In the genomic region with DNA sequence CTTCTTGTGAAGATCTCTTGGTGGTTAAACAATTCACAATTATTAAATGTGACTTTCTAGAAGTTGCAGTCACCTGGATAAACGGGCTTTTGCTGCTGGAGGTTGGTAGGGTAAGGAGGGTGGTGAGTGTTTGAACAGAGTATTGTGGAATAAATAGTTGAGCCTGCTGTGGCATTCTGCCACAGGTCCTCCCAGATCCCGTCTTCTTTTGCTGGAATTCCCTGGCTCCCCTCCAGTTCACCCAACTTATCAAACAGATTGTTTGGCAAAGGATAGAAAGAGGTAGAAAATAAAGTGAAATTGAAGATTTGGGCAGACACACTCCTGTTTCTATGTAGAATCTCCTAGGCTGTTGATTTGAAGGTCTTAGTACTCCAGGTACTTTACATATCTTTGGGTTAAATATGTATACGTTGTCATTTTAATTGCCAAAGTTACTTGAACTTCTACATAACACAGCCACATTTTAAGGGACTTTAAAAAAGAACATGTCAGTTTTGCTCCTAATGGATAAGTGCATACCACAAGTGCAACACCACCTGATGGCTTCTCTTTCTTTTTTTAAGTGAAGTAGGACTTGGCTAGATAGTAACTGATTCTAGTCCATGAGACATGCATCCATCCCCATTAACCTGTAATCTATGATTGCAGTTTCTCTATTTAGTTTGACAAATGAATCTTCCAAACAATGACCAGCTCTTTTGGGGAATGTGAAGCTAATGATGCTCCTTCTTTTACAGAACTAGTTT, we compare ENCODE assay signal across 11 cellular contexts.
DNase-seq lines count a peak whose midpoint lies in the region; ATAC-seq and TF ChIP-seq lines count a peak whose summit lies in the region.
"Had no signal": no experiment of that assay in that cellular context is flagged by ENCODE, and none has a peak within 500 bp of the region (broad histone marks: within the 10 kb centered on the region; RNA-seq: fewer than 3 reads in every experiment).

No MANE protein-coding gene starts in this region.

- H3K9ac ChIP-seq in SK-N-MC (ENCODE audit: insufficient read length) (no peak overlapping the region), smooth muscle cell (ENCODE audit: low read depth) (no peak overlapping the region)

- in situ Hi-C loops in brain microvascular endothelial cell (cut with HindIII; ENCODE audit: low pct_ligation_motif_present, low sequenced_read_pairs): no loop called here

- H3K27ac ChIP-seq in SK-N-MC: no peak overlapping the region
- no peak overlapping the region for H3K27ac ChIP-seq in right cardiac atrium (ENCODE audit: low read length)
- no peak overlapping the region for H3K27ac ChIP-seq in smooth muscle cell (ENCODE audit: low read depth)
- no peak overlapping the region for H3K27ac ChIP-seq in brain microvascular endothelial cell
- no peak overlapping the region for H3K27ac ChIP-seq in psoas muscle
- H3K27ac ChIP-seq: HL-60 had no signal

- DNase-seq in SK-N-MC (ENCODE audit: low read depth, low spot score): no peak
- DNase-seq in right cardiac atrium: peak in 2 of 3 donors; percentile 33 to 74
- no peak for DNase-seq in smooth muscle cell (lab: John Stamatoyannopoulos, UW; ENCODE audit: unreplicated experiment)
- DNase-seq in brain microvascular endothelial cell: no peak
- no peak for DNase-seq in SW 1271 (lab: John Stamatoyannopoulos, UW)
- no peak for DNase-seq in psoas muscle
- no peak for DNase-seq in glomerular visceral epithelial cell (ENCODE audit: extremely low spot score)
- DNase-seq: DND-41 had no signal

- no peaks in the 10 kb centered on the region for H3K27me3 ChIP-seq in right cardiac atrium (ENCODE audit: control insufficient read depth, insufficient read depth)
- H3K27me3 ChIP-seq in smooth muscle cell (ENCODE audit: low read depth): no peaks in the 10 kb centered on the region
- H3K27me3 ChIP-seq in brain microvascular endothelial cell (replicated peaks): no peaks in the 10 kb centered on the region
- no peaks in the 10 kb centered on the region for H3K27me3 ChIP-seq in psoas muscle (ENCODE audit: insufficient read depth in 3 of 3, low read length in 2 of 3)
- H3K27me3 ChIP-seq: gastroesophageal sphincter had no signal

- H3K36me3 ChIP-seq in SK-N-MC (ENCODE audit: insufficient read depth, low read length) (no peaks in the 10 kb centered on the region), smooth muscle cell (ENCODE audit: low read depth) (no peaks in the 10 kb centered on the region), brain microvascular endothelial cell (replicated peaks) (no peaks in the 10 kb centered on the region), psoas muscle (ENCODE audit: insufficient read depth in 1 of 2, low read depth in 1 of 2) (no peaks in the 10 kb centered on the region)
- H3K36me3 ChIP-seq: gastroesophageal sphincter had no signal

- H3F3A ChIP-seq in smooth muscle cell (ENCODE audit: low read depth): no peaks in the 10 kb centered on the region

- H4K20me1 ChIP-seq in smooth muscle cell (ENCODE audit: low read depth): no peaks in the 10 kb centered on the region

- TF ChIP-seq RAD21 in Ishikawa (IDR thresholded peaks at IDR 0.05; ENCODE audit: low read depth): no peak

- H3K4me3 ChIP-seq in SK-N-MC (peak overlapping the region; percentile 67), right cardiac atrium (ENCODE audit: low read length) (no peak overlapping the region), smooth muscle cell (no peak overlapping the region), brain microvascular endothelial cell (ENCODE audit: low read depth, low read length) (no peak overlapping the region), psoas muscle (no peak overlapping the region)
- H3K4me3 ChIP-seq: gastroesophageal sphincter had no signal

- WGBS in right cardiac atrium: 24% methylated on average over 3 of the region's 3 CpGs
- 52% methylated on average over 3 of the region's 3 CpGs for WGBS in smooth muscle cell (ENCODE audit: low lambda C conversion rate)
- WGBS in psoas muscle, 3 donors: 25 to 37% (median 28%) methylated on average over 3 of the region's 3 CpGs

- no peak overlapping the region for H3K4me2 ChIP-seq in smooth muscle cell

- no peaks in the 10 kb centered on the region for H3K79me2 ChIP-seq in smooth muscle cell (ENCODE audit: low read depth)

- ATAC-seq in right cardiac atrium: peak; percentile 57 to 71
- no peak for ATAC-seq in psoas muscle

- intact Hi-C loops in right cardiac atrium (cut with DNase I) (no loop called here), psoas muscle (cut with DNase I) (no loop called here)

- peaks cover 5% of the 10 kb centered on the region for H3K4me1 ChIP-seq in right cardiac atrium (ENCODE audit: control insufficient read depth, insufficient read depth, low read length)
- peaks cover 15% of the 10 kb centered on the region for H3K4me1 ChIP-seq in smooth muscle cell (ENCODE audit: low read depth)
- H3K4me1 ChIP-seq in psoas muscle: peaks cover 10% of the 10 kb centered on the region

- no peak for TF ChIP-seq EP300 in Ishikawa (IDR thresholded peaks at IDR 0.05; ENCODE audit: borderline replicate concordance)

- H2AFZ ChIP-seq in smooth muscle cell (ENCODE audit: low read depth): peak overlapping the region; percentile 26

- H3K9me3 ChIP-seq in SK-N-MC (ENCODE audit: low read depth, low read length) (no peaks in the 10 kb centered on the region), right cardiac atrium (ENCODE audit: control insufficient read depth, low read length) (no peaks in the 10 kb centered on the region), smooth muscle cell (replicated peaks; ENCODE audit: low read depth) (no peaks in the 10 kb centered on the region), psoas muscle (no peaks in the 10 kb centered on the region)
- H3K9me3 ChIP-seq: gastroesophageal sphincter had no signal

- TF ChIP-seq CTCF in smooth muscle cell (IDR thresholded peaks at IDR 0.05; ENCODE audit: borderline replicate concordance, insufficient read depth, poor library complexity, severe bottlenecking) (no peak), brain microvascular endothelial cell (IDR thresholded peaks at IDR 0.05; ENCODE audit: low read depth, low read length, missing control alignments) (no peak), psoas muscle (IDR thresholded peaks at IDR 0.05) (no peak)

TF ChIP-seq in Ishikawa, 13 proteins besides CTCF, POLR2A, EP300 and RAD21:
- TF ChIP-seq NFIC (IDR thresholded peaks at IDR 0.05) (peak; percentile 71), TEAD4 (IDR thresholded peaks at IDR 0.05) (peak; percentile 60), CREB1 (IDR thresholded peaks at IDR 0.05; ENCODE audit: low read depth) (no peak)
- TF ChIP-seq, protein P1, sequence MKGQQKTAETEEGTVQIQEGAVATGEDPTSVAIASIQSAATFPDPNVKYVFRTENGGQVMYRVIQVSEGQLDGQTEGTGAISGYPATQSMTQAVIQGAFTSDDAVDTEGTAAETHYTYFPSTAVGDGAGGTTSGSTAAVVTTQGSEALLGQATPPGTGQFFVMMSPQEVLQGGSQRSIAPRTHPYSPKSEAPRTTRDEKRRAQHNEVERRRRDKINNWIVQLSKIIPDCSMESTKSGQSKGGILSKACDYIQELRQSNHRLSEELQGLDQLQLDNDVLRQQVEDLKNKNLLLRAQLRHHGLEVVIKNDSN (IDR thresholded peaks at IDR 0.05): no peak

Comparison
In these comparisons a context has a peak if more than half of its experiments do, and no peak if none do; other contexts are left out.
1. DNase-seq: peak in right cardiac atrium (2 of 3); none in SK-N-MC (single experiment), smooth muscle cell (single experiment), brain microvascular endothelial cell (single experiment), SW 1271 (0 of 2), psoas muscle (0 of 2) and glomerular visceral epithelial cell (single experiment).
2. ATAC-seq: peak in right cardiac atrium (2 of 2); none in psoas muscle (0 of 4).